In genomic region chr18:69359768-69360167, GRCh38 we compare ENCODE assay signal across 1 cellular context.
TF ChIP-seq lines count a peak whose summit lies in the region.

No MANE protein-coding gene starts in this region.

TF ChIP-seq in HepG2, 621 proteins besides CTCF, POLR2A, EP300 and RAD21:
- TF ChIP-seq SETDB1 (CRISPR knock-in tag; IDR thresholded peaks at IDR 0.05; ENCODE audit: borderline replicate concordance) = peak; percentile 85; the same call in 1 of the 2 replicates
- TF ChIP-seq CHD4 (IDR thresholded peaks at IDR 0.05; ENCODE audit: borderline replicate concordance, low read length) = 0 out of 2 replicates have a peak, but pooled peaks have one; percentile 50
